In the genomic region with DNA sequence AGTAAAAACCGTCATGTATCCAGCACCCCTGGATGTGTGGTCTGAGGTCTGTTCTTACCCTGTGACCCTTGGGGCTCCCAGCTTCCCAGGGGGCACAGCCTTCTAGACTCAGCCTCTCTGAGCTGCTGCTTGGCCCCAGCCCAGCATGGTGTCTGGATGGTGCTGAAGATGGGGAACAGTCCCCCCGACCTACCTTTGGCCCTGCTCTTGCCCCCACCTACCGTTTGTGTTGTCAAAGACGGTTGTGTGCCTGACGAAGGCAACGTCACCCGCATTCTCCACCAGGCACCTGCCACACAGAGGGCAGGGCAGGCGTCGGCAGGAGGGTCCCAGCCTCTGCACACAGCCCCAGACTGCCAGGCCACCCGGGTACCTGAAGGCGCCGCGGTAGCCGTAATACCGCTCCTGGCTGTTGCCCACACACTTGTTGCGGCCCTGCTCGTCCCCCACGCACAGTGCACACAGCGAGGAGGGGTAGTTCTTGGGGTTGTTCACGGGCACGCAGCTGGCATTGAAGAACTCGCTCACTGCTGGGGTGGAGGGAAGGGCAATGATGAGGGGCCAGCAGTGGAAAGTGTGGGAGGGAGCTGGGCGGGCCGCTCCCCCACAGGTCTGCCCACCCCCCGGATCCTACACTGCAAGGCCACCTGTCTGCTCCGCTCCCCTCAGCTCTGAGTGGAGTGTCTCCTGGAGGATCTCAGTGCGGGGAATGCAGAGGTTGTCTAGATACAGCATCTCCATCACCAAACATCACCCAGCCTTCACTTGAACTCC, we compare ENCODE assay signal across 22 cellular contexts.
"Had no signal": no experiment of that assay in that cellular context is flagged by ENCODE, and none has a peak within 500 bp of the region (broad histone marks: within the 10 kb centered on the region; RNA-seq: fewer than 3 reads in every experiment).

No MANE protein-coding gene starts in this region.

- H3K27me3 ChIP-seq: foreskin keratinocyte, ovary, testis, upper lobe of right lung, vagina had no signal

- DNase-seq: effector CD4-positive, alpha-beta T cell; endodermal cell; erythroblast; foreskin keratinocyte; immature natural killer cell; left colon; mammary epithelial cell; nucleus accumbens; ovary; small intestine; stimulated activated CD4-positive, alpha-beta T cell treated with anti-CD3 and anti-CD28 coated beads, Interleukin-4, amount 100 ng/mL, for 24 hours; stimulated activated naive B cell treated with anti-CD40 and anti-IgM and Interleukin-4, amounts not matched to agents 10 μg/mL and 1 μg/mL and 100 μg/mL, for 72 hours; stimulated activated naive CD8-positive, alpha-beta T cell treated with anti-CD3 and anti-CD28 coated beads, Interleukin-15, amount 100 ng/mL, for 72 hours; testis; upper lobe of right lung had no signal

- FAIRE-seq: endothelial cell of umbilical vein, keratinocyte, small intestine had no signal

- H3K9me3 ChIP-seq: ovary, testis, tibial nerve, upper lobe of right lung, vagina had no signal

- H3K27ac ChIP-seq: coronary artery, foreskin keratinocyte, ovary, testis, tibial nerve, upper lobe of right lung, vagina had no signal

- ATAC-seq: foreskin keratinocyte; left colon; naive thymus-derived CD8-positive, alpha-beta T cell; right cardiac atrium; stimulated activated naive B cell treated with anti-CD40 and anti-IgM and Interleukin-4, amounts not matched to agents 10 μg/mL and 1 μg/mL and 100 μg/mL, for 72 hours; stimulated activated naive CD8-positive, alpha-beta T cell treated with anti-CD3 and anti-CD28 coated beads, Interleukin-15, amount 100 ng/mL, for 72 hours; upper lobe of right lung had no signal

- H3K36me3 ChIP-seq: ovary, tibial nerve, upper lobe of right lung, vagina had no signal

- H3K4me1 ChIP-seq: foreskin keratinocyte had no signal

- H3K4me3 ChIP-seq: coronary artery, ovary, testis, tibial nerve, upper lobe of right lung, vagina had no signal
